25 cellular contexts compared by ENCODE assay signal in the genomic region with DNA sequence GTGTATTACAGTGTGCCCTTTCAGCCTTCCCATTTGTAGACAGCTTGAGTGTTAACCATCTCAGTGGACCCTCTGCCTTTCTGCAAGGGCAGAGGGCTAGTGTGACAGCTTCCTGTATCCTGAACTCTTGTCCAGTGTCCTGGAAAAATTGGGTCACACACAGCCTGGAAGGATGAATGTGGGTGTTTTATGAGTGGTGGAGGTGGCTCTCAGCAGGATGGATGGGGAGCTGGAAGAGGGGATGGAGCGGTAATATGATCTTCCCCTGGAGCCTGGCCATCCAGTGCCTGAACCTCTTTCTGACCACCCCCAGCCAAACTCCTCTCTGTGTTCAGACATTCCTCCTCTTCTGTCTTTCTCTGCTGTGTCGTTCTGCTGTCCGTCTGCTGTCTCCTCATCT.
DNase-seq lines count a peak whose midpoint lies in the region; ATAC-seq and TF ChIP-seq lines count a peak whose summit lies in the region.
"Had no signal": no experiment of that assay in that cellular context is flagged by ENCODE, and none has a peak within 500 bp of the region (broad histone marks: within the 10 kb centered on the region; RNA-seq: fewer than 3 reads in every experiment).

No MANE protein-coding gene starts in this region.

- H4K91ac ChIP-seq in neuronal stem cell (ENCODE audit: low read depth, low read length, poor library complexity), result no peak overlapping the region

- no peak overlapping the region for H2BK5ac ChIP-seq in neuronal stem cell (ENCODE audit: low read length)

- H3K27me3 ChIP-seq in GM23338 (ENCODE audit: insufficient read depth) (no peaks in the 10 kb centered on the region), neuronal stem cell (ENCODE audit: control insufficient read depth in 3 of 3, insufficient read depth in 3 of 3, low read depth in 1 of 3, low read length in 3 of 3) (peaks cover 0 to 4% (median 0%) of the 10 kb centered on the region in 3 experiments), brain microvascular endothelial cell (replicated peaks) (no peaks in the 10 kb centered on the region)
- H3K27me3 ChIP-seq: BLaER1 treated with 17β-estradiol and CSF1 and Interleukin-3, amounts not matched to agents 10 nM and 100 nM had no signal

- H3K9ac ChIP-seq in neuronal stem cell (ENCODE audit: low read depth, low read length, poor library complexity), result no peak overlapping the region
- H3K9ac ChIP-seq: BLaER1 treated with 17β-estradiol and CSF1 and Interleukin-3, amounts not matched to agents 10 nM and 100 nM had no signal

- H2AK5ac ChIP-seq in neuronal stem cell (ENCODE audit: low read depth, low read length), result no peak overlapping the region

- no peaks in the 10 kb centered on the region for H3K9me3 Mint-ChIP-seq in GM23338
- H3K9me3 Mint-ChIP-seq in activated CD8-positive, alpha-beta memory T cell treated with anti-CD3 and anti-CD28 coated beads, Interleukin-2, amount 10 ng/mL, durations not matched to agents 7 days and 5 days (ENCODE audit: low read depth), result no peaks in the 10 kb centered on the region

- no peak overlapping the region for H3K27ac Mint-ChIP-seq in GM23338
- H3K27ac Mint-ChIP-seq in activated CD8-positive, alpha-beta memory T cell treated with anti-CD3 and anti-CD28 coated beads, Interleukin-2, amount 10 ng/mL, durations not matched to agents 7 days and 5 days, result no peak overlapping the region
- H3K27ac Mint-ChIP-seq: B cell; CD4-positive, alpha-beta memory T cell; CD8-positive, alpha-beta memory T cell had no signal

- H3K27ac ChIP-seq in GM23338 (ENCODE audit: low read depth), result no peak overlapping the region
- H3K27ac ChIP-seq in neuronal stem cell (replicated peaks; ENCODE audit: low read length), result no peak overlapping the region
- H3K27ac ChIP-seq in brain microvascular endothelial cell, result no peak overlapping the region
- no peak overlapping the region for H3K27ac ChIP-seq in substantia nigra (ENCODE audit: low read depth, low read length, poor library complexity, severe bottlenecking)
- H3K27ac ChIP-seq: 22Rv1; A549; BLaER1 treated with 17β-estradiol and CSF1 and Interleukin-3, amounts not matched to agents 10 nM and 100 nM; C4-2B had no signal

- no peak overlapping the region for H3K14ac ChIP-seq in neuronal stem cell (ENCODE audit: low read length)

- no peaks in the 10 kb centered on the region for H3K36me3 ChIP-seq in GM23338 (ENCODE audit: insufficient read depth)
- H3K36me3 ChIP-seq in neuronal stem cell (replicated peaks in 1 of 2; ENCODE audit: control insufficient read depth in 2 of 2, insufficient read depth in 2 of 2, low read length in 2 of 2), result no peaks in the 10 kb centered on the region
- no peaks in the 10 kb centered on the region for H3K36me3 ChIP-seq in brain microvascular endothelial cell (replicated peaks)
- H3K36me3 ChIP-seq: BLaER1 treated with 17β-estradiol and CSF1 and Interleukin-3, amounts not matched to agents 10 nM and 100 nM had no signal

- no peaks in the 10 kb centered on the region for H4K20me1 ChIP-seq in GM23338 (replicated peaks; ENCODE audit: insufficient read depth)
- H4K20me1 ChIP-seq: BLaER1 treated with 17β-estradiol and CSF1 and Interleukin-3, amounts not matched to agents 10 nM and 100 nM had no signal

- no peaks in the 10 kb centered on the region for H3F3A ChIP-seq in GM23338 (replicated peaks; ENCODE audit: low read depth)

- H2AFZ ChIP-seq in GM23338 (peak overlapping the region; percentile 66; the same call in 1 of the 2 replicates), neuronal stem cell (ENCODE audit: low read length) (no peak overlapping the region)

- no peak overlapping the region for H3K4ac ChIP-seq in neuronal stem cell (ENCODE audit: low read length)

- no peaks in the 10 kb centered on the region for H3K79me1 ChIP-seq in neuronal stem cell (ENCODE audit: low read depth, low read length)

- TF ChIP-seq CTCF in GM23338 (conservative IDR thresholded peaks at IDR 0.05; ENCODE audit: low read depth in 2 of 2) (no peak), brain microvascular endothelial cell (IDR thresholded peaks at IDR 0.05; ENCODE audit: low read depth, low read length, missing control alignments) (no peak)

- H3K4me3 ChIP-seq in GM23338, result no peak overlapping the region
- no peak overlapping the region for H3K4me3 ChIP-seq in neuronal stem cell (ENCODE audit: low read length in 2 of 2)
- no peak overlapping the region for H3K4me3 ChIP-seq in brain microvascular endothelial cell (ENCODE audit: low read depth, low read length)
- H3K4me3 ChIP-seq: A549; BLaER1 treated with 17β-estradiol and CSF1 and Interleukin-3, amounts not matched to agents 10 nM and 100 nM; GM12878 had no signal

- no peaks in the 10 kb centered on the region for H3K36me3 Mint-ChIP-seq in GM23338 (ENCODE audit: low read depth)
- no peaks in the 10 kb centered on the region for H3K36me3 Mint-ChIP-seq in activated CD8-positive, alpha-beta memory T cell treated with anti-CD3 and anti-CD28 coated beads, Interleukin-2, amount 10 ng/mL, durations not matched to agents 7 days and 5 days
- H3K36me3 Mint-ChIP-seq: CD4-positive, alpha-beta memory T cell; CD4-positive, CD25-positive, alpha-beta regulatory T cell; CD8-positive, alpha-beta memory T cell had no signal

- no peaks in the 10 kb centered on the region for H3K9me2 ChIP-seq in GM23338 (ENCODE audit: insufficient read depth)

- H3K4me2 ChIP-seq in GM23338, result no peak overlapping the region
- no peak overlapping the region for H3K4me2 ChIP-seq in neuronal stem cell (ENCODE audit: insufficient read depth, low read length, poor library complexity, severe bottlenecking)
- H3K4me2 ChIP-seq: A549; BLaER1 treated with 17β-estradiol and CSF1 and Interleukin-3, amounts not matched to agents 10 nM and 100 nM had no signal

- H3K4me1 ChIP-seq in GM23338 (ENCODE audit: insufficient read depth) (no peaks in the 10 kb centered on the region; the same call in 1 of the 2 replicates), neuronal stem cell (ENCODE audit: control insufficient read depth in 2 of 2, insufficient read depth in 1 of 2, low read depth in 1 of 2, low read length in 2 of 2) (peaks cover 0 to 2% of the 10 kb centered on the region in 2 donors)
- H3K4me1 ChIP-seq: BLaER1 treated with 17β-estradiol and CSF1 and Interleukin-3, amounts not matched to agents 10 nM and 100 nM had no signal

- peak overlapping the region; percentile 11 for H2BK12ac ChIP-seq in neuronal stem cell (ENCODE audit: low read length)

- DNase-seq in GM23338 (ENCODE audit: low spot score), result no peak
- peak; percentile 50 for DNase-seq in NCI-H69 (lab: John Stamatoyannopoulos, UW)
- DNase-seq in left kidney (ENCODE audit: low read depth, low spot score), result peak; percentile 15
- DNase-seq in neuronal stem cell (ENCODE audit: low spot score), result no peak
- no peak for DNase-seq in brain microvascular endothelial cell
- DNase-seq in substantia nigra (lab: John Stamatoyannopoulos, UW), result no peak
- DNase-seq in activated CD8-positive, alpha-beta memory T cell treated with anti-CD3 and anti-CD28 coated beads, Interleukin-2, amount 10 ng/mL, durations not matched to agents 7 days and 5 days, result no peak
- DNase-seq: AML-193; CD4-positive, alpha-beta memory T cell; CD4-positive, CD25-positive, alpha-beta regulatory T cell; CD8-positive, alpha-beta memory T cell; COR-L47; DMS 273 treated with DMSO at 0.1 percent for 48 hours; DMS153; DMS53; DMS79; DND-41; EL; GDM1 had no signal

- H3K27me3 Mint-ChIP-seq in GM23338 (ENCODE audit: insufficient read depth, low read depth, poor library complexity), result peaks cover under 1% of the 10 kb centered on the region
- H3K27me3 Mint-ChIP-seq in activated CD8-positive, alpha-beta memory T cell treated with anti-CD3 and anti-CD28 coated beads, Interleukin-2, amount 10 ng/mL, durations not matched to agents 7 days and 5 days, result peaks cover 4% of the 10 kb centered on the region
- H3K27me3 Mint-ChIP-seq: CD4-positive, CD25-positive, alpha-beta regulatory T cell had no signal

- H3K79me2 ChIP-seq in GM23338 (replicated peaks; ENCODE audit: insufficient read depth), result no peaks in the 10 kb centered on the region

- no peak overlapping the region for H2BK120ac ChIP-seq in neuronal stem cell (ENCODE audit: low read depth, low read length)

- no peak for ATAC-seq in GM23338
- no peak for ATAC-seq in activated CD8-positive, alpha-beta memory T cell treated with anti-CD3 and anti-CD28 coated beads, Interleukin-2, amount 10 ng/mL, durations not matched to agents 7 days and 5 days
- ATAC-seq: A549, GM12878 had no signal

- H3K4me1 Mint-ChIP-seq in GM23338, result peaks cover 4% of the 10 kb centered on the region; the same call in 2 of the 3 replicates
- H3K4me1 Mint-ChIP-seq in activated CD8-positive, alpha-beta memory T cell treated with anti-CD3 and anti-CD28 coated beads, Interleukin-2, amount 10 ng/mL, durations not matched to agents 7 days and 5 days, result no peaks in the 10 kb centered on the region
- H3K4me1 Mint-ChIP-seq: B cell; CD4-positive, alpha-beta memory T cell; CD8-positive, alpha-beta memory T cell had no signal

- CTCF ChIA-PET in activated CD8-positive, alpha-beta memory T cell treated with anti-CD3 and anti-CD28 coated beads, Interleukin-2, amount 10 ng/mL, durations not matched to agents 7 days and 5 days (lab: Charles Lee), result no interaction called here

- H4K8ac ChIP-seq in neuronal stem cell (ENCODE audit: low read depth, low read length), result no peak overlapping the region

- no peaks in the 10 kb centered on the region for H3K9me3 ChIP-seq in neuronal stem cell (replicated peaks in 1 of 2; ENCODE audit: control insufficient read depth in 2 of 2, insufficient read depth in 1 of 2, low read depth in 1 of 2, low read length in 2 of 2)
- H3K9me3 ChIP-seq: A549; BLaER1 treated with 17β-estradiol and CSF1 and Interleukin-3, amounts not matched to agents 10 nM and 100 nM had no signal

- in situ Hi-C loops in brain microvascular endothelial cell (cut with HindIII; ENCODE audit: low pct_ligation_motif_present, low sequenced_read_pairs), result no loop called here

- H3K23ac ChIP-seq in neuronal stem cell (ENCODE audit: low read depth, low read length, poor library complexity), result no peak overlapping the region

- no peak overlapping the region for H3K4me3 Mint-ChIP-seq in GM23338
- H3K4me3 Mint-ChIP-seq in activated CD8-positive, alpha-beta memory T cell treated with anti-CD3 and anti-CD28 coated beads, Interleukin-2, amount 10 ng/mL, durations not matched to agents 7 days and 5 days, result no peak overlapping the region
- H3K4me3 Mint-ChIP-seq: B cell; CD4-positive, alpha-beta memory T cell; CD4-positive, CD25-positive, alpha-beta regulatory T cell; CD8-positive, alpha-beta memory T cell had no signal

- H2BK15ac ChIP-seq in neuronal stem cell (ENCODE audit: low read length), result no peak overlapping the region

- peak overlapping the region; percentile 18 for H3K18ac ChIP-seq in neuronal stem cell (ENCODE audit: low read length)

- no CpG with 5 or more reads among the region's 3 CpGs for WGBS in neuronal stem cell (ENCODE audit: extremely low coverage in 2 of 2, insufficient read length in 2 of 2, insufficient replicate concordance in 1 of 2), 2 donors

Comparison
In these comparisons a context has a peak if more than half of its experiments do, and no peak if none do; other contexts are left out.
1. DNase-seq: peak in NCI-H69 (single experiment) and left kidney (single experiment); none in GM23338 (single experiment), neuronal stem cell (single experiment), brain microvascular endothelial cell (single experiment), substantia nigra (0 of 49) and activated CD8-positive, alpha-beta memory T cell treated with anti-CD3 and anti-CD28 coated beads, Interleukin-2, amount 10 ng/mL, durations not matched to agents 7 days and 5 days (single experiment).